Comparison of ENCODE assay signal across 16 cellular contexts in the genomic region with DNA sequence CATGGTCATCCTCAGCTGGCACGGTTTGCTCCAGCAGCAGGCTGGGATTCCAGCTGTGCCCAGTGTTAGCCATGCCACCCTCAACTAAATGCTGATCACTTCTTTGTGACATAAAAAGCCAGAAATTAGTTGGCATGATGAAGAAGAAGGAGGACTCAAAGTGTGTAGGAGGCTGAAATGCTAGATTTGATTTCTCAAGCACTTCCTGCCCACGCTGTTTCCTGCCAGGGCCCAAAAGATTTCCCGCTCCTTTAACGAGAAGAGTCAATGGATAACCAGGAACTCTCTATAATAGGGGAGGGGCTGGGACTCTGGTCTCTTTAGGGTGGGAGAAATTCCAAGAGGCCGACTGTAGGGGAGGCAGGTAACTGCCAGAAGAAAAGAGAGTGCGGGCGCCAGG. TPM values are rescaled to one million over a fixed set of nuclear protein-coding genes. Genes with fewer than 3 reads are reported as not detected.
DNase-seq lines count a peak whose midpoint lies in the region; ATAC-seq lines count a peak whose summit lies in the region.
"Had no signal": no experiment of that assay in that cellular context is flagged by ENCODE, and none has a peak within 500 bp of the region (broad histone marks: within the 10 kb centered on the region; RNA-seq: fewer than 3 reads in every experiment).

No MANE protein-coding gene starts in this region.

- intact Hi-C loops in activated CD4-positive, alpha-beta T cell treated with anti-CD3 and anti-CD28 coated beads, Interleukin-2, amount 10 ng/mL, durations not matched to agents 24 days and 14 days (cut with micrococcal nuclease): no loop called here

- peaks cover 2% of the 10 kb centered on the region for H3K27me3 Mint-ChIP-seq in activated CD4-positive, alpha-beta T cell treated with anti-CD3 and anti-CD28 coated beads, Interleukin-2, amount 10 ng/mL, durations not matched to agents 24 days and 14 days
- no peaks in the 10 kb centered on the region for H3K27me3 Mint-ChIP-seq in stimulated activated naive CD8-positive, alpha-beta T cell treated with anti-CD3 and anti-CD28 coated beads, Interleukin-15, amount 100 ng/mL, for 72 hours
- H3K27me3 Mint-ChIP-seq: CD4-positive, CD25-positive, alpha-beta regulatory T cell had no signal

- peaks cover 1% of the 10 kb centered on the region for H3K36me3 Mint-ChIP-seq in activated CD4-positive, alpha-beta T cell treated with anti-CD3 and anti-CD28 coated beads, Interleukin-2, amount 10 ng/mL, durations not matched to agents 24 days and 14 days (ENCODE audit: low read depth)

- peak overlapping the region; percentile 31 for H3K27ac Mint-ChIP-seq in activated CD4-positive, alpha-beta T cell treated with anti-CD3 and anti-CD28 coated beads, Interleukin-2, amount 10 ng/mL, durations not matched to agents 24 days and 14 days
- H3K27ac Mint-ChIP-seq in stimulated activated naive CD8-positive, alpha-beta T cell treated with anti-CD3 and anti-CD28 coated beads, Interleukin-15, amount 100 ng/mL, for 72 hours: peak overlapping the region in 1 of 2 donors; percentile 46
- H3K27ac Mint-ChIP-seq: IgD-negative memory B cell had no signal

- peak; percentile 45 for ATAC-seq in stimulated activated naive CD8-positive, alpha-beta T cell treated with anti-CD3 and anti-CD28 coated beads, Interleukin-15, amount 100 ng/mL, for 72 hours
- ATAC-seq in stimulated activated naive CD8-positive, alpha-beta T cell treated with anti-CD3 and anti-CD28 coated beads, Interleukin-15, Interleukin-2, amounts not matched to agents 100 U/mL and 50 U/mL, for 24 hours: no peak
- ATAC-seq in activated CD4-positive, CD25-positive, alpha-beta regulatory T cell treated with anti-CD3 and anti-CD28 coated beads, Interleukin-2, amount 50 U/mL, for 24 hours: no peak

- no peaks in the 10 kb centered on the region for H3K9me3 Mint-ChIP-seq in activated CD4-positive, alpha-beta T cell treated with anti-CD3 and anti-CD28 coated beads, Interleukin-2, amount 10 ng/mL, durations not matched to agents 24 days and 14 days
- H3K9me3 Mint-ChIP-seq in stimulated activated naive CD8-positive, alpha-beta T cell treated with anti-CD3 and anti-CD28 coated beads, Interleukin-15, amount 100 ng/mL, for 72 hours: no peaks in the 10 kb centered on the region
- H3K9me3 Mint-ChIP-seq: CD4-positive, CD25-positive, alpha-beta regulatory T cell; IgD-negative memory B cell had no signal

- H3K4me3 Mint-ChIP-seq in activated CD4-positive, alpha-beta T cell treated with anti-CD3 and anti-CD28 coated beads, Interleukin-2, amount 10 ng/mL, durations not matched to agents 24 days and 14 days: no peak overlapping the region
- no peak overlapping the region for H3K4me3 Mint-ChIP-seq in stimulated activated naive CD8-positive, alpha-beta T cell treated with anti-CD3 and anti-CD28 coated beads, Interleukin-15, amount 100 ng/mL, for 72 hours
- H3K4me3 Mint-ChIP-seq: CD4-positive, CD25-positive, alpha-beta regulatory T cell; IgD-negative memory B cell had no signal

- peaks cover 9% of the 10 kb centered on the region for H3K4me1 Mint-ChIP-seq in activated CD4-positive, alpha-beta T cell treated with anti-CD3 and anti-CD28 coated beads, Interleukin-2, amount 10 ng/mL, durations not matched to agents 24 days and 14 days
- peaks cover 19% of the 10 kb centered on the region for H3K4me1 Mint-ChIP-seq in stimulated activated naive CD8-positive, alpha-beta T cell treated with anti-CD3 and anti-CD28 coated beads, Interleukin-15, amount 100 ng/mL, for 72 hours
- H3K4me1 Mint-ChIP-seq: IgD-negative memory B cell had no signal

- DNase-seq in activated CD4-positive, alpha-beta T cell treated with anti-CD3 and anti-CD28 coated beads, Interleukin-2, amount 10 ng/mL, durations not matched to agents 24 days and 14 days: no peak
- DNase-seq in activated CD4-positive, alpha-beta T cell treated with anti-CD3 and anti-CD28 coated beads, Interleukin-2, amount 50 U/mL, for 4 hours: no peak
- DNase-seq in stimulated activated naive CD8-positive, alpha-beta T cell treated with anti-CD3 and anti-CD28 coated beads, Interleukin-15, amount 100 ng/mL, for 72 hours: no peak
- DNase-seq in stimulated activated naive CD8-positive, alpha-beta T cell treated with anti-CD3 and anti-CD28 coated beads, Interleukin-15, Interleukin-2, amounts not matched to agents 100 U/mL and 50 U/mL, for 24 hours: no peak
- DNase-seq in left kidney (ENCODE audit: low read depth, low spot score): peak; percentile 71
- DNase-seq in NCI-H2227 treated with DMSO at 0.1 percent for 48 hours (lab: John Stamatoyannopoulos, UW): no peak
- DNase-seq in COLO668 (lab: John Stamatoyannopoulos, UW; ENCODE audit: unreplicated experiment): no peak
- DNase-seq: CD4-positive, CD25-positive, alpha-beta regulatory T cell; DMS79 treated with DMSO at 0.1 percent for 48 hours; HCEC 1CT; MV-4-11; NCI-H146; NCI-H345; NCI-H526 treated with DMSO at 0.1 percent for 48 hours had no signal

RNA-seq across cellular contexts. Expression of a gene that starts 26.4 kb away (rescaled TPM):
- 42.2 and 44.8 TPM in 2 replicates for total RNA-seq in activated CD4-positive, alpha-beta T cell treated with anti-CD3 and anti-CD28 coated beads, Interleukin-2, amount 10 ng/mL, durations not matched to agents 24 days and 14 days
